ENCODE assay signal across 1 cellular context in the genomic region with DNA sequence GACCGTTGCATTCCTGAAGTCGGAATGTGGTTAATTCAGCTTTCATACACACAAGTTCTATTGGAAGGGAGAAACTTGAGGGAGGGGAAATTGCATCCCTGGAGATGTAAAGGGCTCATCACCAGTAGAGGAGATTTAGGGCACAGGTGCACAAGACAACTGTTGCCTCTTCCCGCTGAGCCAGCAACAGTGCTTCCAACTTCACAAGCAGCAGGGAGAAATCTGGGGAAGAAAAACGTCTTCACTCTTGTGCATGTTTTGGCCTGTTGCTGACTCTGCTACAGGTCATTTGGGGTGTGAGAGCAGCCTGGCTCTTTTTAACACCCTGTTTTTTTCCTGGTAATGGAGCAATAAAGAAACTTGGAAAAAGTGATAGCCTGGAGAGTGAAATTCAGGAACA.
TF ChIP-seq lines count a peak whose summit lies in the region.

No MANE protein-coding gene starts in this region.

TF ChIP-seq in H1, 55 proteins besides CTCF, POLR2A, EP300 and RAD21 (continued from another document):
- TF ChIP-seq NANOG (IDR thresholded peaks at IDR 0.05; ENCODE audit: insufficient read depth, low read depth, low read length, poor library complexity, severe bottlenecking): no peak
- TF ChIP-seq, protein P1, sequence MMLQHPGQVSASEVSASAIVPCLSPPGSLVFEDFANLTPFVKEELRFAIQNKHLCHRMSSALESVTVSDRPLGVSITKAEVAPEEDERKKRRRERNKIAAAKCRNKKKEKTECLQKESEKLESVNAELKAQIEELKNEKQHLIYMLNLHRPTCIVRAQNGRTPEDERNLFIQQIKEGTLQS (IDR thresholded peaks at IDR 0.05; ENCODE audit: insufficient read depth, low read depth, low read length): no peak
- no peak for TF ChIP-seq YY1 (IDR thresholded peaks at IDR 0.05; ENCODE audit: low read depth, low read length)
- no peak for TF ChIP-seq TAF1 (IDR thresholded peaks at IDR 0.05; ENCODE audit: low read depth, low read length)
- no peak for TF ChIP-seq TCF12 (IDR thresholded peaks at IDR 0.05; ENCODE audit: low read depth, low read length)
